ENCODE assay signal across 8 cellular contexts in genomic region chr7:129948338-129948737, GRCh38. TPM values are rescaled to one million over a fixed set of nuclear protein-coding genes. Genes with fewer than 3 reads are reported as not detected.
DNase-seq lines count a peak whose midpoint lies in the region; ATAC-seq and TF ChIP-seq lines count a peak whose summit lies in the region.

No MANE protein-coding gene starts in this region.

- peaks cover 50% of the 10 kb centered on the region for H3K4me1 ChIP-seq in SJSA1 (replicated peaks)

- ATAC-seq in GM18868 (IDR thresholded peaks at IDR 0.05; ENCODE audit: unreplicated experiment) (no peak), GM19324 (IDR thresholded peaks at IDR 0.05; ENCODE audit: low FRiP score, unreplicated experiment) (no peak)

- no peaks in the 10 kb centered on the region for H3K27me3 ChIP-seq in SJSA1 (replicated peaks)

- peaks cover 9% of the 10 kb centered on the region for H3K36me3 ChIP-seq in SJSA1

- H3K4me3 ChIP-seq in SJSA1 (no peak overlapping the region), foreskin fibroblast (ENCODE audit: low read depth in 1 of 2, low read length in 2 of 2) (peak overlapping the region; percentile 90), retinal pigment epithelial cell (ENCODE audit: low read length) (peak overlapping the region; percentile 96)

- DNase-seq in SJSA1 (ENCODE audit: low read depth in 1 of 2, low spot score in 2 of 2) (peak in 1 of 2 experiments; percentile 23), foreskin fibroblast (no peak), retinal pigment epithelial cell (ENCODE audit: low read depth) (no peak), C1 segment of cervical spinal cord (lab: John Stamatoyannopoulos, UW) (no peak), DMS153 (lab: John Stamatoyannopoulos, UW) (no peak)

- TF ChIP-seq CTCF in C4-2B (conservative IDR thresholded peaks at IDR 0.05) (no peak), foreskin fibroblast (IDR thresholded peaks at IDR 0.05; ENCODE audit: low read depth, low read length) (no peak), retinal pigment epithelial cell (conservative IDR thresholded peaks at IDR 0.05; ENCODE audit: low read depth, low read length) (no peak)

- H3K9me3 ChIP-seq in SJSA1 (replicated peaks): no peaks in the 10 kb centered on the region

- peak overlapping the region; percentile 86 for H3K27ac ChIP-seq in C4-2B
- H3K27ac ChIP-seq in SJSA1: peak overlapping the region; percentile 57

RNA-seq across cellular contexts. Expression of gene UBE2H, which starts 4.4 kb away (rescaled TPM):
- total RNA-seq in SJSA1 (2014; rRNA removed; shearing (Covaris generic)): 42.8 and 53.1 TPM in 2 replicates
